Comparison of ENCODE assay signal across 24 cellular contexts in the genomic region with DNA sequence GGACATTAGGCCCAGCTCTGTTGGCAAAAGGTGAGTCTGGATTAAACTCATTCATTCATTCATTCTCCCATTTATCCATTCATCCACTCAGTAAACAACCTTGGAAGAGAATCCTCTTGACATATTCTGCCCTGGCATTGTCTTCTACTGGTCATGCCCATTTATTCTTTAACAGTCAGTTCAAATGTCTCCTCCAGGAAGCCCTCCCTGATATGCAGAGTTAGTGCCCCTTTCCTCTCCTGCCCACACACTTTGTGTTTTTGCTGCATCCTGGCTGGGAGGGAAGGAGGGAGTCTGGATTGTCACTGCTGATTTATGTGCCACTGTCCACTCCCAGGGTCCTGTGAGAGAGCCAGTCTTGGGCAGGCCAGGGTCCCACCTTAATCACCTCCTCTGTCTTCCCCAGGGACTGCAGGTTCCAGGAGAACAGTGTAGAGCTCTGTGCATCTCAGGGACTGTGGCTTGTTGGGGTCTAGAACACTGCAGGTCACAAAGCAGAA.
DNase-seq lines count a peak whose midpoint lies in the region; ATAC-seq, FAIRE-seq and TF ChIP-seq lines count a peak whose summit lies in the region.
"Had no signal": no experiment of that assay in that cellular context is flagged by ENCODE, and none has a peak within 500 bp of the region (broad histone marks: within the 10 kb centered on the region; RNA-seq: fewer than 3 reads in every experiment).

No MANE protein-coding gene starts in this region.

- no peak for DNase-seq in activated CD4-positive, alpha-beta T cell treated with anti-CD3 and anti-CD28 coated beads, Interleukin-2, amount 10 ng/mL, durations not matched to agents 7 days and 5 days
- DNase-seq in activated CD4-positive, alpha-beta T cell treated with anti-CD3 and anti-CD28 coated beads for 36 hours: no peak
- DNase-seq in T-helper 17 cell (no peak), K562 (ENCODE audit: extremely low read depth in 1 of 4, low spot score in 3 of 4) (no peak), NCI-H510A treated with DMSO at 0.1 percent for 48 hours (lab: John Stamatoyannopoulos, UW) (no peak), NAMALWA (ENCODE audit: low spot score) (no peak)
- DNase-seq: AML-193; Caco-2; Calu3; CD4-positive, alpha-beta T cell; CD8-positive, alpha-beta T cell; DMS79 treated with DMSO at 0.1 percent for 48 hours; GF-D8 had no signal

- no peak overlapping the region for H3K27ac ChIP-seq in K562 (ENCODE audit: extremely low read depth, low read depth, low read length)
- H3K27ac ChIP-seq: 22Rv1, A549, C4-2B had no signal

- no peaks in the 10 kb centered on the region for H3K9me3 ChIP-seq in T-helper 17 cell (ENCODE audit: control insufficient read depth, low read length, poor library complexity, severe bottlenecking)
- no peaks in the 10 kb centered on the region for H3K9me3 ChIP-seq in K562 (replicated peaks; ENCODE audit: control insufficient read depth, insufficient read depth, low read depth, low read length)
- H3K9me3 ChIP-seq: A549, Caco-2 had no signal

- no peak overlapping the region for H3K4me3 ChIP-seq in K562
- H3K4me3 ChIP-seq: A549; BLaER1 treated with 17β-estradiol and CSF1 and Interleukin-3, amounts not matched to agents 10 nM and 100 nM had no signal

- H3K36me3 Mint-ChIP-seq in activated CD4-positive, alpha-beta T cell treated with anti-CD3 and anti-CD28 coated beads, Interleukin-2, amount 10 ng/mL, durations not matched to agents 7 days and 5 days (ENCODE audit: low read depth): no peaks in the 10 kb centered on the region
- H3K36me3 Mint-ChIP-seq in activated CD4-positive, alpha-beta T cell treated with anti-CD3 and anti-CD28 coated beads for 36 hours (ENCODE audit: low read depth): no peaks in the 10 kb centered on the region
- H3K36me3 Mint-ChIP-seq in T-helper 17 cell (ENCODE audit: low read depth) (peaks cover 2% of the 10 kb centered on the region), nephron (ENCODE audit: low read depth) (no peaks in the 10 kb centered on the region)
- H3K36me3 Mint-ChIP-seq: CD8-positive, alpha-beta T cell had no signal

- ATAC-seq in activated CD4-positive, alpha-beta T cell treated with anti-CD3 and anti-CD28 coated beads for 36 hours: no peak
- ATAC-seq in T-helper 17 cell (no peak), K562 (no peak), HG02970 (IDR thresholded peaks at IDR 0.05; ENCODE audit: low FRiP score, unreplicated experiment) (no peak)
- ATAC-seq: A549; CD8-positive, alpha-beta T cell had no signal

- no peak overlapping the region for H2AFZ ChIP-seq in K562 (ENCODE audit: low read depth, low read length)

- TF ChIP-seq CTCF in K562 (IDR thresholded peaks at IDR 0.05 in 2 of 3, conservative IDR thresholded peaks at IDR 0.05 in 1 of 3; ENCODE audit: insufficient read depth in 2 of 3, low read depth in 1 of 3, low read length in 3 of 3): no peak
- no peak for TF ChIP-seq CTCF in nephron (IDR thresholded peaks at IDR 0.05; ENCODE audit: unreplicated experiment in 3 of 3)

- H3K9me1 ChIP-seq in K562 (ENCODE audit: control insufficient read depth, insufficient read depth, low read length): peaks cover 5% of the 10 kb centered on the region

- intact Hi-C loops in activated CD4-positive, alpha-beta T cell treated with anti-CD3 and anti-CD28 coated beads for 36 hours (cut with DNase I, micrococcal nuclease): no loop called here
- intact Hi-C loops in K562 (cut with micrococcal nuclease): no loop called here

- no TSS peak for BruUV-seq in K562 (replicated peaks; lab: Mats Ljungman, UMichigan)

- H3K9me3 Mint-ChIP-seq in activated CD4-positive, alpha-beta T cell treated with anti-CD3 and anti-CD28 coated beads, Interleukin-2, amount 10 ng/mL, durations not matched to agents 7 days and 5 days: no peaks in the 10 kb centered on the region
- no peaks in the 10 kb centered on the region for H3K9me3 Mint-ChIP-seq in activated CD4-positive, alpha-beta T cell treated with anti-CD3 and anti-CD28 coated beads for 36 hours (ENCODE audit: low read depth)
- no peaks in the 10 kb centered on the region for H3K9me3 Mint-ChIP-seq in nephron
- H3K9me3 Mint-ChIP-seq: CD4-positive, alpha-beta T cell; CD8-positive, alpha-beta T cell had no signal

- in situ Hi-C loops in K562 (cut with MboI): loop anchor here (5.0 kb wide), 1 partner anchor 99 kb away; no protein-coding TSS in a partner anchor

- peaks cover 12 to 28% of the 10 kb centered on the region in 2 experiments; a peak in 4 of 5 replicates for H3K4me1 ChIP-seq in K562 (replicated peaks in 1 of 2; ENCODE audit: control insufficient read depth in 2 of 2, insufficient read depth in 2 of 2, low read length in 2 of 2)
- H3K4me1 ChIP-seq: A549, Caco-2 had no signal

- H3K36me3 ChIP-seq in K562 (ENCODE audit: control insufficient read depth, insufficient read depth, low read length): no peaks in the 10 kb centered on the region
- H3K36me3 ChIP-seq: BLaER1 treated with 17β-estradiol and CSF1 and Interleukin-3, amounts not matched to agents 10 nM and 100 nM had no signal

- peaks cover 0 to 42% of the 10 kb centered on the region in 2 experiments; a peak in 3 of 5 replicates for H3K27me3 ChIP-seq in K562 (ENCODE audit: control insufficient read depth in 2 of 2, insufficient read depth in 2 of 2, low read length in 2 of 2)
- H3K27me3 ChIP-seq: BLaER1 treated with 17β-estradiol and CSF1 and Interleukin-3, amounts not matched to agents 10 nM and 100 nM had no signal

- H3K4me3 Mint-ChIP-seq in activated CD4-positive, alpha-beta T cell treated with anti-CD3 and anti-CD28 coated beads, Interleukin-2, amount 10 ng/mL, durations not matched to agents 7 days and 5 days: no peak overlapping the region
- no peak overlapping the region for H3K4me3 Mint-ChIP-seq in activated CD4-positive, alpha-beta T cell treated with anti-CD3 and anti-CD28 coated beads for 36 hours
- no peak overlapping the region for H3K4me3 Mint-ChIP-seq in T-helper 17 cell
- no peak overlapping the region for H3K4me3 Mint-ChIP-seq in nephron
- H3K4me3 Mint-ChIP-seq: B cell; CD4-positive, alpha-beta T cell; CD8-positive, alpha-beta T cell had no signal

- TF ChIP-seq POLR2A in K562 (conservative IDR thresholded peaks at IDR 0.05): no peak

- H3K4me2 ChIP-seq in K562 (ENCODE audit: insufficient read depth, low read length): no peak overlapping the region
- H3K4me2 ChIP-seq: A549 had no signal

- CTCF ChIA-PET in activated CD4-positive, alpha-beta T cell treated with anti-CD3 and anti-CD28 coated beads, Interleukin-2, amount 10 ng/mL, durations not matched to agents 7 days and 5 days (lab: Charles Lee): no interaction called here
- CTCF ChIA-PET in activated CD4-positive, alpha-beta T cell treated with anti-CD3 and anti-CD28 coated beads for 36 hours (lab: Charles Lee): no interaction called here
- CTCF ChIA-PET in K562 (lab: Yijun Ruan, JAX; ENCODE audit: low intra/inter-chr PET ratio): no interaction called here

- no peak for TF ChIP-seq RAD21 in K562 (CRISPR knock-in tag; conservative IDR thresholded peaks at IDR 0.05 in 1 of 2, IDR thresholded peaks at IDR 0.05 in 1 of 2)

- H3K79me2 ChIP-seq in K562 (ENCODE audit: control insufficient read depth, insufficient read depth, low read length): no peaks in the 10 kb centered on the region

- peak overlapping the region; percentile 51 for H3K27ac Mint-ChIP-seq in activated CD4-positive, alpha-beta T cell treated with anti-CD3 and anti-CD28 coated beads, Interleukin-2, amount 10 ng/mL, durations not matched to agents 7 days and 5 days
- no peak overlapping the region for H3K27ac Mint-ChIP-seq in activated CD4-positive, alpha-beta T cell treated with anti-CD3 and anti-CD28 coated beads for 36 hours
- H3K27ac Mint-ChIP-seq in T-helper 17 cell (peak overlapping the region; percentile 59), nephron (peak overlapping the region in 2 of 3 experiments; percentile 2 to 6)
- H3K27ac Mint-ChIP-seq: B cell; CD4-positive, alpha-beta T cell; CD8-positive, alpha-beta T cell had no signal

- no peak for TF ChIP-seq EP300 in K562 (IDR thresholded peaks at IDR 0.05; ENCODE audit: low read length)

- H3K4me1 Mint-ChIP-seq in activated CD4-positive, alpha-beta T cell treated with anti-CD3 and anti-CD28 coated beads, Interleukin-2, amount 10 ng/mL, durations not matched to agents 7 days and 5 days: no peaks in the 10 kb centered on the region
- H3K4me1 Mint-ChIP-seq in activated CD4-positive, alpha-beta T cell treated with anti-CD3 and anti-CD28 coated beads for 36 hours: no peaks in the 10 kb centered on the region
- H3K4me1 Mint-ChIP-seq in T-helper 17 cell (peaks cover 3% of the 10 kb centered on the region), nephron (peaks cover 30% of the 10 kb centered on the region)
- H3K4me1 Mint-ChIP-seq: B cell had no signal

- POLR2A ChIA-PET in activated CD4-positive, alpha-beta T cell treated with anti-CD3 and anti-CD28 coated beads, Interleukin-2, amount 10 ng/mL, durations not matched to agents 7 days and 5 days (lab: Charles Lee): no interaction called here
- POLR2A ChIA-PET in activated CD4-positive, alpha-beta T cell treated with anti-CD3 and anti-CD28 coated beads for 36 hours (lab: Charles Lee): no interaction called here
- POLR2A ChIA-PET in K562 (lab: Yijun Ruan, JAX): interaction anchor here (0.6 kb wide), 2 partner anchors 16 to 1214 kb away, joined by 3 read pairs; no protein-coding TSS in a partner anchor

- no peaks in the 10 kb centered on the region for H3K27me3 Mint-ChIP-seq in activated CD4-positive, alpha-beta T cell treated with anti-CD3 and anti-CD28 coated beads, Interleukin-2, amount 10 ng/mL, durations not matched to agents 7 days and 5 days
- H3K27me3 Mint-ChIP-seq in activated CD4-positive, alpha-beta T cell treated with anti-CD3 and anti-CD28 coated beads for 36 hours: no peaks in the 10 kb centered on the region
- H3K27me3 Mint-ChIP-seq in T-helper 17 cell (peaks cover 13% of the 10 kb centered on the region), nephron (ENCODE audit: low read depth) (peaks cover 20% of the 10 kb centered on the region)
- H3K27me3 Mint-ChIP-seq: CD4-positive, alpha-beta T cell had no signal

- 0 out of 2 replicates have a peak, but pooled peaks cover 2% of the 10 kb centered on the region for H4K20me1 ChIP-seq in K562 (replicated peaks; ENCODE audit: control insufficient read depth, insufficient read depth, low read length)
- H4K20me1 ChIP-seq: BLaER1 treated with 17β-estradiol and CSF1 and Interleukin-3, amounts not matched to agents 10 nM and 100 nM had no signal

- H3K9ac ChIP-seq in K562 (ENCODE audit: insufficient read depth in 1 of 2, low read depth in 2 of 2, low read length in 2 of 2): no peak overlapping the region
- H3K9ac ChIP-seq: BLaER1 treated with 17β-estradiol and CSF1 and Interleukin-3, amounts not matched to agents 10 nM and 100 nM had no signal

- FAIRE-seq in K562 (lab: Jason Lieb, UNC): no peak
- FAIRE-seq: A549, D721Med, G401.6, GM12891, GM19239 had no signal

TF ChIP-seq in K562, 482 proteins besides CTCF, POLR2A, EP300 and RAD21 (continues in another document):
- TF ChIP-seq SMARCA5 (IDR thresholded peaks at IDR 0.05) (no peak), RBM25 (IDR thresholded peaks at IDR 0.05; ENCODE audit: low read depth, low read length, severe bottlenecking) (peak; percentile 38), ZFP36 (IDR thresholded peaks at IDR 0.05; ENCODE audit: low read depth, low read length, partially characterized antibody) (peak; percentile 92), CXXC5 (CRISPR knock-in tag; IDR thresholded peaks at IDR 0.05) (no peak), EP400 (IDR thresholded peaks at IDR 0.05) (no peak)
